12 cellular contexts compared by ENCODE assay signal in genomic region chr18:58755304-58756010, GRCh38.
DNase-seq lines count a peak whose midpoint lies in the region; ATAC-seq, FAIRE-seq and TF ChIP-seq lines count a peak whose summit lies in the region.
"Had no signal": no experiment of that assay in that cellular context is flagged by ENCODE, and none has a peak within 500 bp of the region (broad histone marks: within the 10 kb centered on the region; RNA-seq: fewer than 3 reads in every experiment).

No MANE protein-coding gene starts in this region.

- H3K9me3 ChIP-seq in H1 (ENCODE audit: insufficient read depth in 2 of 2, low read depth in 1 of 2, low read length in 1 of 2) (no peaks in the 10 kb centered on the region), neural progenitor cell (ENCODE audit: low read depth) (no peaks in the 10 kb centered on the region), uterus (no peaks in the 10 kb centered on the region)

- TF ChIP-seq RAD21 in H1 (IDR thresholded peaks at IDR 0.05 in 1 of 2, conservative IDR thresholded peaks at IDR 0.05 in 1 of 2; ENCODE audit: low read depth in 2 of 2, low read length in 2 of 2) = no peak

- no peak for FAIRE-seq in H1 (lab: Jason Lieb, UNC)
- FAIRE-seq: A204.1 had no signal

- no peaks in the 10 kb centered on the region; the same call in 1 of the 2 replicates for H3K23me2 ChIP-seq in H1 (ENCODE audit: low read depth, low read length)

- H3K36me3 ChIP-seq in H1 (ENCODE audit: control insufficient read depth in 2 of 4, insufficient read depth in 4 of 4, low read length in 3 of 4) (peaks cover 0 to 2% (median 0%) of the 10 kb centered on the region in 4 experiments; a peak in 1 of 8 replicates), neural progenitor cell (no peaks in the 10 kb centered on the region), uterus (no peaks in the 10 kb centered on the region)
- H3K36me3 ChIP-seq: brain microvascular endothelial cell had no signal

- no peak for ATAC-seq in HG03108 (IDR thresholded peaks at IDR 0.05; ENCODE audit: unreplicated experiment)

- no peak overlapping the region for H3K18ac ChIP-seq in H1 (ENCODE audit: extremely low read depth, low read length)

- H2AFZ ChIP-seq in H1 (ENCODE audit: low read length) (no peak overlapping the region), neural progenitor cell (replicated peaks) (no peak overlapping the region)
- H2AFZ ChIP-seq: PC-9 had no signal

- no peak overlapping the region for H4K5ac ChIP-seq in H1 (ENCODE audit: insufficient read length, low read depth, low read length)

- H4K91ac ChIP-seq in H1 (replicated peaks; ENCODE audit: insufficient read length, low read length) = no peak overlapping the region

- H3F3A ChIP-seq in neural progenitor cell (ENCODE audit: low read depth) = peaks cover 6% of the 10 kb centered on the region

- peak overlapping the region; percentile 43; the same call in 1 of the 2 replicates for H2BK12ac ChIP-seq in H1 (ENCODE audit: low read depth, low read length)

- no peak overlapping the region for H2BK20ac ChIP-seq in H1 (ENCODE audit: low read length)

- H3K36me3 Mint-ChIP-seq in neural progenitor cell = peaks cover 9% of the 10 kb centered on the region

- H3K14ac ChIP-seq in H1 (ENCODE audit: insufficient read length) = no peak overlapping the region

- no peak overlapping the region for H3K4ac ChIP-seq in H1 (replicated peaks; ENCODE audit: insufficient read length, low read depth, low read length)

- H4K8ac ChIP-seq in H1 (ENCODE audit: extremely low read depth, insufficient read depth, low read length) = no peak overlapping the region; the same call in 1 of the 2 replicates

- H3K27me3 ChIP-seq in H1 (replicated peaks in 1 of 4; ENCODE audit: control insufficient read depth in 3 of 4, extremely low read depth in 1 of 4, insufficient read depth in 3 of 4, low read length in 3 of 4) (no peaks in the 10 kb centered on the region), neural progenitor cell (no peaks in the 10 kb centered on the region), uterus (no peaks in the 10 kb centered on the region)
- H3K27me3 ChIP-seq: brain microvascular endothelial cell had no signal

- peaks cover 7% of the 10 kb centered on the region for H3K27me3 Mint-ChIP-seq in neural progenitor cell (ENCODE audit: insufficient read depth, low read depth)

- TF ChIP-seq POLR2A in H1 (IDR thresholded peaks at IDR 0.05; ENCODE audit: control extremely low read depth in 1 of 2, low read depth in 2 of 2, low read length in 2 of 2) = no peak
- no peak for TF ChIP-seq POLR2A in uterus (IDR thresholded peaks at IDR 0.05)

- no peak overlapping the region for H2BK120ac ChIP-seq in H1 (replicated peaks; ENCODE audit: low read depth, low read length)

- H3K4me1 ChIP-seq in H1 (replicated peaks in 1 of 4; ENCODE audit: control insufficient read depth in 3 of 4, insufficient read depth in 4 of 4, low read length in 3 of 4) = peaks cover 0 to 5% (median 0%) of the 10 kb centered on the region in 4 experiments; a peak in 5 of 7 replicates
- peaks cover 13% of the 10 kb centered on the region for H3K4me1 ChIP-seq in neural progenitor cell
- H3K4me1 ChIP-seq in uterus = no peaks in the 10 kb centered on the region

- peak; percentile 17 for DNase-seq in NCI-H748 (lab: John Stamatoyannopoulos, UW; ENCODE audit: unreplicated experiment)
- no peak for DNase-seq in NCI-H748 treated with DMSO at 0.1 percent for 48 hours (lab: John Stamatoyannopoulos, UW)
- peak; percentile 50 for DNase-seq in NCI-H69 (lab: John Stamatoyannopoulos, UW)
- no peak for DNase-seq in H1 (ENCODE audit: low read depth in 1 of 2, low spot score in 2 of 2)
- no peak for DNase-seq in neural progenitor cell (ENCODE audit: low spot score)
- no peak for DNase-seq in uterus
- no peak for DNase-seq in NCI-H345 (lab: John Stamatoyannopoulos, UW)
- DNase-seq: brain microvascular endothelial cell, PC-9, T1000 had no signal

- CTCF ChIA-PET in H1 (lab: Charles Lee; ENCODE audit: partially characterized antibody) = interaction anchor here (1.0 to 3.9 kb wide), 6 partner anchors 9 to 417 kb away, joined by 3 to 32 read pairs (median 9); no protein-coding TSS in a partner anchor

- H3K4me1 Mint-ChIP-seq in neural progenitor cell = peaks cover 32% of the 10 kb centered on the region

- 92% methylated on average over 15 of the region's 15 CpGs; no CpG with 5 or more reads in 1 of the 2 experiments for WGBS in H1 (ENCODE audit: extremely low coverage in 1 of 2, insufficient coverage in 1 of 2, insufficient read length in 1 of 2, insufficient replicate concordance in 2 of 2, low coverage in 1 of 2, low lambda C conversion rate in 2 of 2, missing lambda C conversion rate in 1 of 2), 2 experiments

- H3K27ac Mint-ChIP-seq in neural progenitor cell = peak overlapping the region; percentile 95

- H3K23ac ChIP-seq in H1 (ENCODE audit: insufficient read length) = no peak overlapping the region

- H3K9me3 Mint-ChIP-seq in neural progenitor cell = no peaks in the 10 kb centered on the region

- POLR2A ChIA-PET in H1 (lab: Charles Lee; ENCODE audit: partially characterized antibody) = interaction anchor here (0.6 to 1.2 kb wide), 3 partner anchors 9 to 453 kb away, joined by 3 read pairs; no protein-coding TSS in a partner anchor

- no peak for TF ChIP-seq EP300 in H1 (IDR thresholded peaks at IDR 0.05; ENCODE audit: borderline replicate concordance in 1 of 2, low read depth in 2 of 2, low read length in 2 of 2)

- H3K79me2 ChIP-seq in H1 (ENCODE audit: control insufficient read depth in 1 of 2, insufficient read depth in 2 of 2, low read length in 2 of 2) = no peaks in the 10 kb centered on the region
- H3K79me2 ChIP-seq in neural progenitor cell (ENCODE audit: low read depth) = no peaks in the 10 kb centered on the region

- no peak overlapping the region for H3K4me2 ChIP-seq in H1 (ENCODE audit: insufficient read depth in 1 of 2, low read depth in 2 of 2, low read length in 2 of 2)
- peak overlapping the region; percentile 56 for H3K4me2 ChIP-seq in neural progenitor cell
- H3K4me2 ChIP-seq: PC-9 had no signal

- no peaks in the 10 kb centered on the region for H3K79me1 ChIP-seq in H1 (ENCODE audit: low read depth, low read length)

- H2BK15ac ChIP-seq in H1 (ENCODE audit: low read length) = no peak overlapping the region; the same call in 1 of the 2 replicates

- H2AK5ac ChIP-seq in H1 (ENCODE audit: low read depth, low read length) = no peak overlapping the region; the same call in 1 of the 2 replicates

- H3K9ac ChIP-seq in H1 (replicated peaks in 1 of 4; ENCODE audit: extremely low read depth in 1 of 4, low read depth in 3 of 4, low read length in 3 of 4) = no peak overlapping the region
- no peak overlapping the region for H3K9ac ChIP-seq in neural progenitor cell

- intact Hi-C loops in uterus (cut with DNase I; ENCODE audit: low total_unique reads) = no loop called here

- H4K20me1 ChIP-seq in H1 (replicated peaks in 1 of 2; ENCODE audit: control insufficient read depth in 1 of 2, insufficient read depth in 2 of 2, low read length in 2 of 2) = peaks cover 0 to 1% of the 10 kb centered on the region in 2 experiments
- no peaks in the 10 kb centered on the region for H4K20me1 ChIP-seq in neural progenitor cell (ENCODE audit: low read depth)

- H3K4me3 ChIP-seq in H1 (ENCODE audit: extremely low read depth in 1 of 4, insufficient read depth in 2 of 4, low read depth in 3 of 4, low read length in 4 of 4) = no peak overlapping the region
- no peak overlapping the region for H3K4me3 ChIP-seq in neural progenitor cell
- H3K4me3 ChIP-seq in uterus = no peak overlapping the region
- H3K4me3 ChIP-seq: PC-9 had no signal

- no peak overlapping the region for H3K4me3 Mint-ChIP-seq in neural progenitor cell

- H3K27ac ChIP-seq in H1 (ENCODE audit: low read depth, low read length) (no peak overlapping the region), neural progenitor cell (no peak overlapping the region), uterus (no peak overlapping the region)
- H3K27ac ChIP-seq: brain microvascular endothelial cell, PC-9 had no signal

- H3K56ac ChIP-seq in H1 (replicated peaks; ENCODE audit: insufficient read length, low read depth, low read length) = no peak overlapping the region

- no peak for TF ChIP-seq CTCF in H1 (IDR thresholded peaks at IDR 0.05; ENCODE audit: control extremely low read depth in 1 of 3, insufficient read depth in 1 of 3, low read depth in 1 of 3, low read length in 3 of 3)
- no peak for TF ChIP-seq CTCF in neural progenitor cell (IDR thresholded peaks at IDR 0.05)
- TF ChIP-seq CTCF in uterus (IDR thresholded peaks at IDR 0.05) = no peak

- H2BK5ac ChIP-seq in H1 (ENCODE audit: low read depth, low read length) = no peak overlapping the region

TF ChIP-seq in H1, 55 proteins besides CTCF, POLR2A, EP300 and RAD21 (continues in another document):
- no peak for TF ChIP-seq GABPA (IDR thresholded peaks at IDR 0.05; ENCODE audit: borderline replicate concordance, insufficient read depth, low read length)
- no peak for TF ChIP-seq ATF2 (IDR thresholded peaks at IDR 0.05; ENCODE audit: low read length)
- no peak for TF ChIP-seq RBBP5 (IDR thresholded peaks at IDR 0.05; ENCODE audit: borderline replicate concordance, low read depth, low read length)
- no peak for TF ChIP-seq ASH2L (IDR thresholded peaks at IDR 0.05; ENCODE audit: low read length)
- no peak for TF ChIP-seq ZNF274 (IDR thresholded peaks at IDR 0.05; ENCODE audit: borderline replicate concordance, extremely low read depth, low read length)
- no peak for TF ChIP-seq NANOG (IDR thresholded peaks at IDR 0.05; ENCODE audit: insufficient read depth, low read depth, low read length, poor library complexity, severe bottlenecking)
- TF ChIP-seq MAX (IDR thresholded peaks at IDR 0.05) = no peak
- no peak for TF ChIP-seq YY1 (IDR thresholded peaks at IDR 0.05; ENCODE audit: low read depth, low read length)
- no peak for TF ChIP-seq SP4 (IDR thresholded peaks at IDR 0.05; ENCODE audit: low read length)
- TF ChIP-seq EZH2 (IDR thresholded peaks at IDR 0.05; ENCODE audit: low read depth, low read length, severe bottlenecking) = no peak
- no peak for TF ChIP-seq CHD1 (IDR thresholded peaks at IDR 0.05; ENCODE audit: low read depth, low read length)
- TF ChIP-seq CBX8 (IDR thresholded peaks at IDR 0.05; ENCODE audit: borderline replicate concordance, low read depth, low read length) = no peak

Comparison
In these comparisons a context has a peak if more than half of its experiments do, and no peak if none do; other contexts are left out.
1. DNase-seq: peak in NCI-H748 (single experiment) and NCI-H69 (single experiment); none in NCI-H748 treated with DMSO at 0.1 percent for 48 hours (single experiment), H1 (0 of 2), neural progenitor cell (single experiment), uterus (0 of 2) and NCI-H345 (single experiment).